Comparison of ENCODE assay signal across 9 cellular contexts in the genomic region with DNA sequence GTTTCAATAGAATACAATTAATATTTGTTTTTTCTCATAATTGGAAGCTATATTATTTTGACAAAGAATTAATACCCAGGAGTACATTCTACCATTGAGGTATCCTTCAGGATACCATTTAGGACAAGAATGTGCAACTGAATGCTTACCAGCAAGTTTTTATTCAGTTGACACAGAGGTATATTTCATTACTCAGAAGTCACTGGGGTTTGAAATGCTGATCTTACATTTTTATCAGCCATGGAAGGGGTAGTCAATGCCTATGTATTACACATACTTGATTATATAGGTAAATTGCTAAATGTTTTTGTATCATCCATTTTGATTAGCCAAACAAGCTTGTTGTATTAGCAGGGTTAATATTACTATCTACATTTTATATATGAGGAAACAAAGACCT. TPM values are rescaled to one million over a fixed set of nuclear protein-coding genes. Genes with fewer than 3 reads are reported as not detected.
"Had no signal": no experiment of that assay in that cellular context is flagged by ENCODE, and none has a peak within 500 bp of the region (broad histone marks: within the 10 kb centered on the region; RNA-seq: fewer than 3 reads in every experiment).

No MANE protein-coding gene starts in this region.

- ATAC-seq: GM12878 had no signal

- H3K4me3 ChIP-seq: GM12878 had no signal

- FAIRE-seq: G401.6, GM12878, GM12891, GM12892, GM18507, GM19239 had no signal

- DNase-seq: GDM1, GF-D8 had no signal

RNA-seq across cellular contexts. Expression of a gene that starts 48.0 kb away (rescaled TPM):
- total RNA-seq: G401, GM12878 had no signal
- polyA plus RNA-seq: GM12878 had no signal
